Comparison of ENCODE assay signal across 22 cellular contexts in the genomic region with DNA sequence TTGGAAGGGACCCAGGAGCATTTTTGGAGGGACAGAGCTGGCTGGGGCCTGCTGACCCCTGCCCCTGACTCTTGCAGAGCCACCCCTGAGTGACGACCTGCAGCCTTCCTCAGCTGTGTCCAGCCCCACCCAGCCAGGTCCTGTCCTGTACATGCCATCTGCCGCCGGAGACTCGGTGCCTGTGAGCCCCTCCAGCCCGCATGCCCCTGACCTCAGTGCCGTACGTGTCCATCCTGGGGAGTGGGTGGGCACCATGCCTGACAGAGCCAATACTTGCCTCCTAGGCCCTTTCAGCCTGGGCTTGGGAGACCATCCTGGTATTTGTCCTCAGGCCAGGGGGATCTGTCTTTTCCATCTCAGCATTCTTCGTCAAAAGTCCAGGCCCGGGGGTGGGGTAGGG. TPM values are rescaled to one million over a fixed set of nuclear protein-coding genes. Genes with fewer than 3 reads are reported as not detected.
A peak's percentile ranks its signal among the peaks of the same experiment; 100 is the strongest.
DNase-seq lines count a peak whose midpoint lies in the region; ATAC-seq, FAIRE-seq and TF ChIP-seq lines count a peak whose summit lies in the region.
"Had no signal": no experiment of that assay in that cellular context is flagged by ENCODE, and none has a peak within 500 bp of the region (broad histone marks: within the 10 kb centered on the region; RNA-seq: fewer than 3 reads in every experiment).

No MANE protein-coding gene starts in this region.

- no peaks in the 10 kb centered on the region for H3K27me3 Mint-ChIP-seq in activated T-cell treated with anti-CD3 and anti-CD28 coated beads, Interleukin-2, amount 50 U/mL, for 24 hours
- H3K27me3 Mint-ChIP-seq in activated T-cell treated with anti-CD3 and anti-CD28 coated beads, Interleukin-2, amount 50 U/mL, for 72 hours (ENCODE audit: low read depth) = no peaks in the 10 kb centered on the region
- no peaks in the 10 kb centered on the region for H3K27me3 Mint-ChIP-seq in chondrocyte (ENCODE audit: low read depth)

- peak overlapping the region; percentile 34 for H3K27ac Mint-ChIP-seq in activated T-cell treated with anti-CD3 and anti-CD28 coated beads, Interleukin-2, amount 50 U/mL, for 24 hours
- no peak overlapping the region for H3K27ac Mint-ChIP-seq in activated T-cell treated with anti-CD3 and anti-CD28 coated beads, Interleukin-2, amount 50 U/mL, for 72 hours
- no peak overlapping the region for H3K27ac Mint-ChIP-seq in chondrocyte (ENCODE audit: unreplicated experiment)
- H3K27ac Mint-ChIP-seq in stimulated activated effector memory CD8-positive, alpha-beta T cell treated with anti-CD3 and anti-CD28 coated beads, Interleukin-12 subunit alpha, Interleukin-12 subunit beta, amount 100 ng/mL, for 72 hours = peak overlapping the region; percentile 73
- H3K27ac Mint-ChIP-seq: CD8-positive, alpha-beta T cell; H9 had no signal

- H3K4me3 Mint-ChIP-seq in activated T-cell treated with anti-CD3 and anti-CD28 coated beads, Interleukin-2, amount 50 U/mL, for 24 hours = no peak overlapping the region
- no peak overlapping the region for H3K4me3 Mint-ChIP-seq in activated T-cell treated with anti-CD3 and anti-CD28 coated beads, Interleukin-2, amount 50 U/mL, for 72 hours
- H3K4me3 Mint-ChIP-seq in chondrocyte (ENCODE audit: unreplicated experiment) = no peak overlapping the region
- H3K4me3 Mint-ChIP-seq in stimulated activated effector memory CD8-positive, alpha-beta T cell treated with anti-CD3 and anti-CD28 coated beads, Interleukin-12 subunit alpha, Interleukin-12 subunit beta, amount 100 ng/mL, for 72 hours = no peak overlapping the region
- H3K4me3 Mint-ChIP-seq: CD8-positive, alpha-beta T cell; H9 had no signal

- no peak for DNase-seq in activated T-cell treated with anti-CD3 and anti-CD28 coated beads, Interleukin-2, amount 50 U/mL, for 24 hours
- no peak for DNase-seq in activated T-cell treated with anti-CD3 and anti-CD28 coated beads, Interleukin-2, amount 50 U/mL, for 72 hours
- DNase-seq in GM12891 (ENCODE audit: insufficient read length, low spot score) = peak; percentile 15
- DNase-seq in chondrocyte (ENCODE audit: low spot score) = peak; percentile 91
- no peak for DNase-seq in stimulated activated effector memory CD8-positive, alpha-beta T cell treated with anti-CD3 and anti-CD28 coated beads, Interleukin-12 subunit alpha, Interleukin-12 subunit beta, amount 100 ng/mL, for 72 hours (ENCODE audit: low spot score in 2 of 2)
- DNase-seq in NCI-H345 (lab: John Stamatoyannopoulos, UW) = no peak
- DNase-seq: AML-193; C1 segment of cervical spinal cord; CD8-positive, alpha-beta T cell; DMS53; GF-D8; IMR-90; NCI-H1092 treated with DMSO at 0.1 percent for 48 hours; NCI-H1436 treated with DMSO at 0.1 percent for 48 hours; NCI-H1930; NCI-H2227 treated with DMSO at 0.1 percent for 48 hours; NCI-H510A treated with DMSO at 0.1 percent for 48 hours; NCI-H748 treated with DMSO at 0.1 percent for 48 hours; SJCRH30 had no signal

- ATAC-seq in activated T-cell treated with anti-CD3 and anti-CD28 coated beads, Interleukin-2, amount 50 U/mL, for 72 hours (replicated peaks in 1 of 2) = no peak
- no peak for ATAC-seq in stimulated activated effector memory CD8-positive, alpha-beta T cell treated with anti-CD3 and anti-CD28 coated beads, Interleukin-12 subunit alpha, Interleukin-12 subunit beta, amount 100 ng/mL, for 72 hours
- ATAC-seq in GM21360 (IDR thresholded peaks at IDR 0.05; ENCODE audit: unreplicated experiment) = no peak
- ATAC-seq: CD8-positive, alpha-beta T cell; Panc1 had no signal

- peaks cover 89% of the 10 kb centered on the region for H3K36me3 Mint-ChIP-seq in activated T-cell treated with anti-CD3 and anti-CD28 coated beads, Interleukin-2, amount 50 U/mL, for 24 hours (ENCODE audit: low read depth)
- peaks cover 0 to 2% of the 10 kb centered on the region in 2 donors for H3K36me3 Mint-ChIP-seq in activated T-cell treated with anti-CD3 and anti-CD28 coated beads, Interleukin-2, amount 50 U/mL, for 72 hours (ENCODE audit: insufficient read depth in 2 of 2)
- H3K36me3 Mint-ChIP-seq in chondrocyte (ENCODE audit: low read depth) = peaks cover 20% of the 10 kb centered on the region
- H3K36me3 Mint-ChIP-seq in stimulated activated effector memory CD8-positive, alpha-beta T cell treated with anti-CD3 and anti-CD28 coated beads, Interleukin-12 subunit alpha, Interleukin-12 subunit beta, amount 100 ng/mL, for 72 hours = peaks cover 85% of the 10 kb centered on the region

- H3K9me3 Mint-ChIP-seq in activated T-cell treated with anti-CD3 and anti-CD28 coated beads, Interleukin-2, amount 50 U/mL, for 24 hours = no peaks in the 10 kb centered on the region
- no peaks in the 10 kb centered on the region for H3K9me3 Mint-ChIP-seq in activated T-cell treated with anti-CD3 and anti-CD28 coated beads, Interleukin-2, amount 50 U/mL, for 72 hours
- no peaks in the 10 kb centered on the region for H3K9me3 Mint-ChIP-seq in chondrocyte (ENCODE audit: low read depth)
- no peaks in the 10 kb centered on the region for H3K9me3 Mint-ChIP-seq in stimulated activated effector memory CD8-positive, alpha-beta T cell treated with anti-CD3 and anti-CD28 coated beads, Interleukin-12 subunit alpha, Interleukin-12 subunit beta, amount 100 ng/mL, for 72 hours
- H3K9me3 Mint-ChIP-seq: CD8-positive, alpha-beta T cell; H9 had no signal

- no peak for TF ChIP-seq POLR2A in GM12891 (IDR thresholded peaks at IDR 0.05; ENCODE audit: low read depth, low read length)

- no peak for FAIRE-seq in GM12891 (lab: Jason Lieb, UNC)

- peaks cover 10% of the 10 kb centered on the region for H3K4me1 Mint-ChIP-seq in activated T-cell treated with anti-CD3 and anti-CD28 coated beads, Interleukin-2, amount 50 U/mL, for 24 hours (ENCODE audit: low read depth)
- H3K4me1 Mint-ChIP-seq in activated T-cell treated with anti-CD3 and anti-CD28 coated beads, Interleukin-2, amount 50 U/mL, for 72 hours (ENCODE audit: low read depth) = peaks cover 7% of the 10 kb centered on the region
- H3K4me1 Mint-ChIP-seq in chondrocyte (ENCODE audit: low read depth) = peaks cover 9% of the 10 kb centered on the region
- peaks cover 12% of the 10 kb centered on the region for H3K4me1 Mint-ChIP-seq in stimulated activated effector memory CD8-positive, alpha-beta T cell treated with anti-CD3 and anti-CD28 coated beads, Interleukin-12 subunit alpha, Interleukin-12 subunit beta, amount 100 ng/mL, for 72 hours
- H3K4me1 Mint-ChIP-seq: H9 had no signal

- no peak for TF ChIP-seq CTCF in chondrocyte (IDR thresholded peaks at IDR 0.05)

TF ChIP-seq in GM12891, 5 proteins besides CTCF, POLR2A, EP300 and RAD21:
- TF ChIP-seq SPI1 (IDR thresholded peaks at IDR 0.05; ENCODE audit: low read depth, low read length) = no peak
- TF ChIP-seq TAF1 (IDR thresholded peaks at IDR 0.05; ENCODE audit: low read depth, low read length) = no peak
- TF ChIP-seq PAX5 (IDR thresholded peaks at IDR 0.05; ENCODE audit: insufficient read depth, low read length, severe bottlenecking) = no peak
- TF ChIP-seq POU2F2 (IDR thresholded peaks at IDR 0.05; ENCODE audit: low read depth, low read length) = no peak
- TF ChIP-seq POLR2AphosphoS5 (IDR thresholded peaks at IDR 0.05; ENCODE audit: low read depth, low read length) = no peak

RNA-seq across cellular contexts. Expression of gene UNC13D, which starts 27.5 kb away (rescaled TPM):
- total RNA-seq in activated T-cell treated with anti-CD3 and anti-CD28 coated beads, Interleukin-2, amount 50 U/mL, for 72 hours = 10 to 100 TPM; 89.0 to 97.6 TPM
- polyA plus RNA-seq in GM12891 (2012; ENCODE audit: low read depth, missing spikeins) = 25.9 TPM
- total RNA-seq in chondrocyte = 1.1 to 3.1 TPM (median 1.5 TPM) in 3 replicates

RNA-seq across cellular contexts. Expression of gene UNK, which starts 32.1 kb away (rescaled TPM):
- total RNA-seq in activated T-cell treated with anti-CD3 and anti-CD28 coated beads, Interleukin-2, amount 50 U/mL, for 72 hours = 10 to 100 TPM; 20.7 to 22.6 TPM
- polyA plus RNA-seq in GM12891 (2012; ENCODE audit: low read depth, missing spikeins) = 20.3 TPM
- 20.9 to 35.8 TPM (median 21.0 TPM) in 3 replicates for total RNA-seq in chondrocyte

RNA-seq across cellular contexts. Expression of gene WBP2, which starts 38.4 kb away (rescaled TPM):
- 100 to 1,000 TPM in 1 of 2 donors, 10 to 100 TPM in 1; 90.2 to 109 TPM for total RNA-seq in activated T-cell treated with anti-CD3 and anti-CD28 coated beads, Interleukin-2, amount 50 U/mL, for 72 hours
- 60.5 TPM for polyA plus RNA-seq in GM12891 (2012; ENCODE audit: low read depth, missing spikeins)
- 45.0 to 62.5 TPM (median 56.5 TPM) in 3 replicates for total RNA-seq in chondrocyte

RNA-seq across cellular contexts. Expression of gene GALK1, which starts 51.7 kb away (rescaled TPM):
- total RNA-seq in activated T-cell treated with anti-CD3 and anti-CD28 coated beads, Interleukin-2, amount 50 U/mL, for 72 hours = 10 to 100 TPM; 41.9 to 51.2 TPM
- polyA plus RNA-seq in GM12891 (2012; ENCODE audit: low read depth, missing spikeins) = 18.8 TPM
- 27.8 to 34.7 TPM (median 30.0 TPM) in 3 replicates for total RNA-seq in chondrocyte

Comparison
In these comparisons a context has a peak if more than half of its experiments do, and no peak if none do; other contexts are left out.
1. H3K27ac Mint-ChIP-seq: peak in activated T-cell treated with anti-CD3 and anti-CD28 coated beads, Interleukin-2, amount 50 U/mL, for 24 hours (single experiment) and stimulated activated effector memory CD8-positive, alpha-beta T cell treated with anti-CD3 and anti-CD28 coated beads, Interleukin-12 subunit alpha, Interleukin-12 subunit beta, amount 100 ng/mL, for 72 hours (single experiment); none in activated T-cell treated with anti-CD3 and anti-CD28 coated beads, Interleukin-2, amount 50 U/mL, for 72 hours (single experiment) and chondrocyte (single experiment).
2. DNase-seq: peak in GM12891 (single experiment) and chondrocyte (single experiment); none in activated T-cell treated with anti-CD3 and anti-CD28 coated beads, Interleukin-2, amount 50 U/mL, for 24 hours (single experiment), activated T-cell treated with anti-CD3 and anti-CD28 coated beads, Interleukin-2, amount 50 U/mL, for 72 hours (0 of 2), stimulated activated effector memory CD8-positive, alpha-beta T cell treated with anti-CD3 and anti-CD28 coated beads, Interleukin-12 subunit alpha, Interleukin-12 subunit beta, amount 100 ng/mL, for 72 hours (0 of 2) and NCI-H345 (single experiment).
3. RNA of gene UNC13D, which starts 27.5 kb away (total RNA-seq): 89.0 to 97.6 TPM in activated T-cell treated with anti-CD3 and anti-CD28 coated beads, Interleukin-2, amount 50 U/mL, for 72 hours; 1.1 to 3.1 TPM in chondrocyte; every median in the first group is over 10 times any median in the second.